1 cellular context compared by ENCODE assay signal in the genomic region with DNA sequence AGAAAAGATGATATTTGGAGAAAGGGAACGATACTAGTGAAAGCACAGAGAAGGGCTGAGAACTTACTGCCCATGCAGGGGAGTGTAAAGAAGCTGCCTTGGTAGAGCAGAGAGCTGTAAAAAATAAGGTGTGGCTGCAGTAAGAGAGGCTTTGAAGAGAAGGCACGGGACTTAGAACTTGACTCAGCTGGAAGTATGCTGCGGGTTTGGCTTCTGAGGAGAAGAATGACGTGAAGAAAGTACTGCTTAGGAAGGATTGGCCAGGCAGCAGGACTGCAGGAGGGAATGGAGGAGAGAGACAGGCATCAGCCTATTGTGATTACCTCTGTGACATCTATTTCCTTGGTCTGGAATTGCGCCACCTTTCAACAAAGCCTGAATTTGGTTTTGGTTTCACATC.
TF ChIP-seq lines count a peak whose summit lies in the region.

No MANE protein-coding gene starts in this region.

TF ChIP-seq in IMR-90, 13 proteins besides CTCF, POLR2A, EP300 and RAD21 (continued from another document):
- no peak for TF ChIP-seq RCOR1 (IDR thresholded peaks at IDR 0.05; ENCODE audit: insufficient replicate concordance, low read length)
